In the genomic region with DNA sequence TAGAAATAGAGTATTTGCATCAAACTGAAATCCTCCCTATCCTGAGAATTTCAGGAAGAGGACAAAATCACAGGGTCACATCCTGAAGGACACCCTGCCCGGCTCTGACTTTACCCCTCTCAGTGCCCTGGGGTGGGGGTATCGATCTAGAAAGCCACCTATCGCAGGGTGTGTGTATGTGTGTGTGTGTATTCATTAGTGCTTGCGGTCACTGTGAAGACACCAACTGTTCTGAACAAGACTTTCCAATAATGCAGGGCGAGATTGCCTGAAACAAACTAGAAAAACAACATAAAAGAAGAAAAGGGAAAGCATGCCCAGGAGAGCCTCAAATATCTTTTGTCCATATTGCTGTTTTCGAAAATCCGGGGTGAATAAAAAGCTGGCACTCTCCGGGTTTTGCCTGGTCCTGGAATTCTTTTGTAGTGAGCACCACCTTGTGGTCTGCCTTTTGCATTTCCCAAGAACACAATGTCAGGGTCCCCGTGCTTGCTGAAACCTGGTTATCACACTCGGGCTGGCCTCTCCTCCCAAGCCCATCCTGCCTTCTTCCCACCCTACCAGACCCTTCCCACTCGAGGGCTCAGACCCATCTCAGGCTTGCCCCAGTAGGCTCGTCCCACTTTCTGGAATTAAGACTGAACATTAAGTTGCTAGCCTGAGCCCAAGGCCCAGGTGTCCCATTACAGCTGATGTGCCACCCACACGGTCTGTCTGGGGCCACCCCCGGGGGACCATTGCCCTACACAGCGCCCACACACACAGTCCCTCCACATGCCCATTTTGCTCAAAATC, we compare ENCODE assay signal across 8 cellular contexts. TPM values are rescaled to one million over a fixed set of nuclear protein-coding genes. Genes with fewer than 3 reads are reported as not detected.
DNase-seq lines count a peak whose midpoint lies in the region; ATAC-seq and TF ChIP-seq lines count a peak whose summit lies in the region.

No MANE protein-coding gene starts in this region.

- peaks cover 0 to 2% (median 0%) of the 10 kb centered on the region in 4 donors for H3K4me1 Mint-ChIP-seq in CD4-positive, alpha-beta memory T cell

- H3K79me2 ChIP-seq in mammary epithelial cell (ENCODE audit: insufficient read depth, low read length): no peaks in the 10 kb centered on the region

- no peak overlapping the region for H3K4me3 Mint-ChIP-seq in CD4-positive, alpha-beta memory T cell

- CTCF ChIA-PET in CD4-positive, alpha-beta memory T cell (lab: Charles Lee; ENCODE audit: partially characterized antibody): interaction anchor here (1.9 kb wide), 1 partner anchor 717 kb away, joined by 4 read pairs; no protein-coding TSS in a partner anchor
- CTCF ChIA-PET in mammary epithelial cell (lab: Charles Lee; ENCODE audit: low non-redundant PET): interaction anchor here (0.7 kb wide), 1 partner anchor 718 kb away, joined by 4 read pairs; no protein-coding TSS in a partner anchor

- peak overlapping the region in 1 of 7 donors; percentile 29 for H3K27ac Mint-ChIP-seq in CD4-positive, alpha-beta memory T cell

- BruUV-seq in mammary epithelial cell (replicated peaks; lab: Mats Ljungman, UMichigan): no TSS peak

- peak overlapping the region; percentile 25 for H2AFZ ChIP-seq in mammary epithelial cell (ENCODE audit: low read depth, low read length)

- H3K4me3 ChIP-seq in CD4-positive, alpha-beta memory T cell (ENCODE audit: low read length in 2 of 2): no peak overlapping the region
- no peak overlapping the region for H3K4me3 ChIP-seq in HAP-1
- H3K4me3 ChIP-seq in mammary epithelial cell (replicated peaks in 1 of 3; ENCODE audit: insufficient read depth in 1 of 3, low read depth in 2 of 3, low read length in 3 of 3): no peak overlapping the region

- H3K27me3 Mint-ChIP-seq in CD4-positive, alpha-beta memory T cell: no peaks in the 10 kb centered on the region

- no peaks in the 10 kb centered on the region for H3K27me3 ChIP-seq in CD4-positive, alpha-beta memory T cell (ENCODE audit: insufficient read depth, low read length)
- no peaks in the 10 kb centered on the region for H3K27me3 ChIP-seq in HAP-1 (ENCODE audit: low read depth)
- H3K27me3 ChIP-seq in mammary epithelial cell (ENCODE audit: insufficient read depth, low read length): no peaks in the 10 kb centered on the region

- H3K36me3 ChIP-seq in CD4-positive, alpha-beta memory T cell (ENCODE audit: insufficient read depth, low read length): no peaks in the 10 kb centered on the region
- H3K36me3 ChIP-seq in HAP-1 (replicated peaks) (no peaks in the 10 kb centered on the region), mammary epithelial cell (ENCODE audit: insufficient read depth, low read length) (no peaks in the 10 kb centered on the region)

- H3K9ac ChIP-seq in mammary epithelial cell (ENCODE audit: insufficient read depth, low read length): no peak overlapping the region

- H3K4me2 ChIP-seq in mammary epithelial cell (ENCODE audit: insufficient read depth, low read depth, low read length): peak overlapping the region; percentile 12

- 9% methylated on average over 13 of the region's 15 CpGs for WGBS in mammary epithelial cell (ENCODE audit: low coverage, missing lambda C conversion rate)

- POLR2A ChIA-PET in CD4-positive, alpha-beta memory T cell (lab: Charles Lee; ENCODE audit: partially characterized antibody): no interaction called here

- intact Hi-C loops in CD4-positive, alpha-beta memory T cell (cut with micrococcal nuclease): loop anchor here (1.0 kb wide), 1 partner anchor 707 kb away; no protein-coding TSS in a partner anchor
- intact Hi-C loops in mammary epithelial cell (cut with micrococcal nuclease): loop anchor here (1.0 kb wide), 3 partner anchors 547 to 717 kb away; no protein-coding TSS in a partner anchor

- H3K4me1 ChIP-seq in CD4-positive, alpha-beta memory T cell (ENCODE audit: insufficient read depth, low read length): no peaks in the 10 kb centered on the region
- H3K4me1 ChIP-seq in HAP-1 (no peaks in the 10 kb centered on the region), mammary epithelial cell (ENCODE audit: insufficient read depth, low read length) (no peaks in the 10 kb centered on the region)

- DNase-seq in CD4-positive, alpha-beta memory T cell: peak in 3 of 5 donors; percentile 9 to 27 (median 25)
- DNase-seq in HAP-1 (ENCODE audit: low spot score in 2 of 2) (peak; percentile 71 to 76), NCI-H748 (lab: John Stamatoyannopoulos, UW; ENCODE audit: unreplicated experiment) (peak; percentile 58), mammary epithelial cell (peak; percentile 37), islet precursor cell (peak; percentile 80)
- peak; percentile 15 for DNase-seq in stimulated activated naive CD8-positive, alpha-beta T cell treated with anti-CD3 and anti-CD28 coated beads, Interleukin-15, Interleukin-2, amounts not matched to agents 100 U/mL and 50 U/mL, for 24 hours

- dilution Hi-C loops in mammary epithelial cell (cut with HindIII; ENCODE audit: low sequenced_read_pairs): loop anchor here (25.0 kb wide), 1 partner anchor 1273 kb away; no protein-coding TSS in a partner anchor

- no peaks in the 10 kb centered on the region for H3K36me3 Mint-ChIP-seq in CD4-positive, alpha-beta memory T cell

- no peak for ATAC-seq in stimulated activated naive CD8-positive, alpha-beta T cell treated with anti-CD3 and anti-CD28 coated beads, Interleukin-15, Interleukin-2, amounts not matched to agents 100 U/mL and 50 U/mL, for 24 hours
- ATAC-seq in HG03196 (IDR thresholded peaks at IDR 0.05; ENCODE audit: unreplicated experiment) (no peak), GM18868 (IDR thresholded peaks at IDR 0.05; ENCODE audit: unreplicated experiment) (no peak)

- H3K9me3 Mint-ChIP-seq in CD4-positive, alpha-beta memory T cell: no peaks in the 10 kb centered on the region

- H3K27ac ChIP-seq in CD4-positive, alpha-beta memory T cell (ENCODE audit: low read depth, low read length): no peak overlapping the region
- no peak overlapping the region for H3K27ac ChIP-seq in mammary epithelial cell (ENCODE audit: insufficient read depth, low read depth, low read length)

- in situ Hi-C loops in HAP-1 (cut with MboI; ENCODE audit: low sequenced_read_pairs) (no loop called here), mammary epithelial cell (cut with MboI; ENCODE audit: low sequenced_read_pairs in 2 of 2) (loop anchor here (25.0 kb wide), 1 partner anchor 1273 kb away; no protein-coding TSS in a partner anchor)

- H4K20me1 ChIP-seq in mammary epithelial cell (ENCODE audit: insufficient read depth, low read length): no peaks in the 10 kb centered on the region

- peak; percentile 40 to 67 for TF ChIP-seq CTCF in mammary epithelial cell (conservative IDR thresholded peaks at IDR 0.05 in 1 of 2, IDR thresholded peaks at IDR 0.05 in 1 of 2; ENCODE audit: extremely low read depth in 1 of 2, insufficient read depth in 1 of 2, low read depth in 1 of 2, low read length in 2 of 2)

- no peaks in the 10 kb centered on the region for H3K9me3 ChIP-seq in CD4-positive, alpha-beta memory T cell (ENCODE audit: control insufficient read depth in 1 of 2, low read length in 2 of 2)
- H3K9me3 ChIP-seq in HAP-1: no peaks in the 10 kb centered on the region
- no peaks in the 10 kb centered on the region for H3K9me3 ChIP-seq in mammary epithelial cell (replicated peaks; ENCODE audit: insufficient read depth, low read length)

RNA-seq across cellular contexts. Expression of gene COPS8, which starts 25.0 kb away (rescaled TPM):
- 10 to 100 TPM; 33.4 to 34.5 TPM for total RNA-seq in CD4-positive, alpha-beta memory T cell
- 100 to 1,000 TPM in 1 of 2 donors, 10 to 100 TPM in 1; 71.1 to 105 TPM for polyA plus RNA-seq in CD4-positive, alpha-beta memory T cell
- total RNA-seq in mammary epithelial cell: 100 to 1,000 TPM; 102 to 111 TPM
- 113 TPM for polyA plus RNA-seq in mammary epithelial cell
- polyA minus RNA-seq in mammary epithelial cell: 88.4 TPM

Comparison
In these comparisons a context has a peak if more than half of its experiments do, and no peak if none do; other contexts are left out.
1. DNase-seq: peak in every context shown above with its lines; median percentile 80 in islet precursor cell; 74 in HAP-1; 58 in NCI-H748; 37 in mammary epithelial cell; 25 in CD4-positive, alpha-beta memory T cell; 15 in stimulated activated naive CD8-positive, alpha-beta T cell treated with anti-CD3 and anti-CD28 coated beads, Interleukin-15, Interleukin-2, amounts not matched to agents 100 U/mL and 50 U/mL, for 24 hours.